19 cellular contexts compared by ENCODE assay signal in genomic region chrX:22118161-22118830, GRCh38.
DNase-seq lines count a peak whose midpoint lies in the region; ATAC-seq, FAIRE-seq and TF ChIP-seq lines count a peak whose summit lies in the region.
"Had no signal": no experiment of that assay in that cellular context is flagged by ENCODE, and none has a peak within 500 bp of the region (broad histone marks: within the 10 kb centered on the region; RNA-seq: fewer than 3 reads in every experiment).

No MANE protein-coding gene starts in this region.

- TF ChIP-seq CTCF in C4-2B (conservative IDR thresholded peaks at IDR 0.05) = no peak
- no peak for TF ChIP-seq CTCF in HEK293 (tag by site-specific recombination; IDR thresholded peaks at IDR 0.05)

- H3K36me3 ChIP-seq in HEK293 (ENCODE audit: control insufficient read depth in 2 of 2, insufficient read depth in 1 of 2, low read length in 2 of 2) = no peaks in the 10 kb centered on the region
- H3K36me3 ChIP-seq: esophagus squamous epithelium, heart left ventricle, right lobe of liver had no signal

- no peak for TF ChIP-seq POLR2A in GM12891 (IDR thresholded peaks at IDR 0.05; ENCODE audit: low read depth, low read length)

- H3K4me1 ChIP-seq in HEK293 (ENCODE audit: control insufficient read depth, insufficient read depth, low read length) = peaks cover 15% of the 10 kb centered on the region
- H3K4me1 ChIP-seq: heart left ventricle, right lobe of liver had no signal

- H3K27ac ChIP-seq in C4-2B (peak overlapping the region; percentile 54), HEK293 (ENCODE audit: extremely low read depth, low read depth, low read length) (no peak overlapping the region; the same call in 1 of the 2 replicates)
- H3K27ac ChIP-seq: dorsolateral prefrontal cortex, esophagus squamous epithelium, heart left ventricle, right lobe of liver had no signal

- no peak for FAIRE-seq in GM12891 (lab: Jason Lieb, UNC)

- peak; percentile 22 for DNase-seq in astrocyte of the hippocampus (ENCODE audit: low read depth, low spot score)
- peak; percentile 30 for DNase-seq in kidney tubule cell (ENCODE audit: low spot score)
- DNase-seq in GM12891 (ENCODE audit: insufficient read length, low spot score) = no peak
- DNase-seq in HuH-7.5 (ENCODE audit: low spot score) = no peak
- DNase-seq in C1 segment of cervical spinal cord (lab: John Stamatoyannopoulos, UW) = no peak
- DNase-seq: activated CD4-positive, alpha-beta T cell treated with anti-CD3 and anti-CD28 coated beads for 36 hours; activated naive CD4-positive, alpha-beta T cell treated with anti-CD3 and anti-CD28 coated beads, Interleukin-2, amount 50 U/mL, for 16 hours; AML-193; dorsolateral prefrontal cortex; esophagus squamous epithelium; heart left ventricle; NCI-H510A; nucleus accumbens; right lobe of liver; stimulated activated CD4-positive, alpha-beta T cell treated with anti-CD3 and anti-CD28 coated beads, Interleukin-2, amount 100 ng/mL, for 24 hours; T1000 had no signal

- no peak overlapping the region for H3K4me3 ChIP-seq in HEK293 (ENCODE audit: low read depth, low read length)
- H3K4me3 ChIP-seq: dorsolateral prefrontal cortex, esophagus squamous epithelium, heart left ventricle, right lobe of liver had no signal

- CTCF ChIA-PET in HEK293 (lab: Yijun Ruan, JAX) = no interaction called here

- no peaks in the 10 kb centered on the region for H3K9me3 ChIP-seq in HEK293 (ENCODE audit: control insufficient read depth, insufficient read depth, low read depth, low read length)
- H3K9me3 ChIP-seq: esophagus squamous epithelium, heart left ventricle, right lobe of liver had no signal

- no peak for ATAC-seq in HG02981 (IDR thresholded peaks at IDR 0.05; ENCODE audit: unreplicated experiment)
- ATAC-seq: activated CD4-positive, alpha-beta T cell treated with anti-CD3 and anti-CD28 coated beads for 36 hours; heart left ventricle; right lobe of liver had no signal

- POLR2A ChIA-PET in HEK293 (lab: Yijun Ruan, JAX) = no interaction called here

TF ChIP-seq in HEK293, 187 proteins besides CTCF, POLR2A, EP300 and RAD21:
- peak; percentile 65; the same call in 1 of the 2 replicates for TF ChIP-seq ZNF449 (tag by site-specific recombination; IDR thresholded peaks at IDR 0.05)
- TF ChIP-seq ZNF404 (tag by site-specific recombination; IDR thresholded peaks at IDR 0.05) = no peak

TF ChIP-seq in GM12891, 5 proteins besides CTCF, POLR2A, EP300 and RAD21:
- TF ChIP-seq POU2F2 (IDR thresholded peaks at IDR 0.05; ENCODE audit: low read depth, low read length) (no peak), POLR2AphosphoS5 (IDR thresholded peaks at IDR 0.05; ENCODE audit: low read depth, low read length) (no peak), SPI1 (IDR thresholded peaks at IDR 0.05; ENCODE audit: low read depth, low read length) (no peak), TAF1 (IDR thresholded peaks at IDR 0.05; ENCODE audit: low read depth, low read length) (no peak), PAX5 (IDR thresholded peaks at IDR 0.05; ENCODE audit: insufficient read depth, low read length, severe bottlenecking) (no peak)

Comparison
In these comparisons a context has a peak if more than half of its experiments do, and no peak if none do; other contexts are left out.
1. DNase-seq: peak in astrocyte of the hippocampus (single experiment) and kidney tubule cell (single experiment); none in GM12891 (single experiment), HuH-7.5 (single experiment) and C1 segment of cervical spinal cord (0 of 14).